In genomic region chr12:52391618-52392002, GRCh38 we compare ENCODE assay signal across 12 cellular contexts. TPM values are rescaled to one million over a fixed set of nuclear protein-coding genes. Genes with fewer than 3 reads are reported as not detected.
DNase-seq lines count a peak whose midpoint lies in the region; ATAC-seq and TF ChIP-seq lines count a peak whose summit lies in the region.
"Had no signal": no experiment of that assay in that cellular context is flagged by ENCODE, and none has a peak within 500 bp of the region (broad histone marks: within the 10 kb centered on the region; RNA-seq: fewer than 3 reads in every experiment).

No MANE protein-coding gene starts in this region.

- H3K36me3 Mint-ChIP-seq in activated CD4-positive, alpha-beta T cell treated with anti-CD3 and anti-CD28 coated beads, Interleukin-2, amount 10 ng/mL, durations not matched to agents 24 days and 14 days (ENCODE audit: low read depth): no peaks in the 10 kb centered on the region
- H3K36me3 Mint-ChIP-seq: stimulated activated effector memory CD8-positive, alpha-beta T cell treated with anti-CD3 and anti-CD28 coated beads, Interleukin-12 subunit alpha, Interleukin-12 subunit beta, amount 100 ng/mL, for 72 hours had no signal

- H3K4me3 ChIP-seq in MM.1S (ENCODE audit: low read length): no peak overlapping the region

- no peaks in the 10 kb centered on the region for H3K9me3 ChIP-seq in MM.1S (replicated peaks; ENCODE audit: insufficient read depth, low read length)

- no peaks in the 10 kb centered on the region for H3K9me3 Mint-ChIP-seq in activated CD4-positive, alpha-beta T cell treated with anti-CD3 and anti-CD28 coated beads, Interleukin-2, amount 10 ng/mL, durations not matched to agents 24 days and 14 days
- H3K9me3 Mint-ChIP-seq: activated naive CD4-positive, alpha-beta T cell treated with anti-CD3 and anti-CD28 coated beads for 36 hours; stimulated activated effector memory CD8-positive, alpha-beta T cell treated with anti-CD3 and anti-CD28 coated beads, Interleukin-12 subunit alpha, Interleukin-12 subunit beta, amount 100 ng/mL, for 72 hours had no signal

- H3K9me2 ChIP-seq in MM.1S (replicated peaks; ENCODE audit: insufficient read depth, low read length): no peaks in the 10 kb centered on the region

- H2AFZ ChIP-seq in MM.1S (ENCODE audit: low read length): no peak overlapping the region

- H3K9ac ChIP-seq in MM.1S (ENCODE audit: low read length): no peak overlapping the region

- no peak for TF ChIP-seq EP300 in Ishikawa (IDR thresholded peaks at IDR 0.05; ENCODE audit: borderline replicate concordance)

- TF ChIP-seq CTCF in MM.1S (IDR thresholded peaks at IDR 0.05; ENCODE audit: low read length): no peak

- peaks cover 63% of the 10 kb centered on the region for H3K27me3 ChIP-seq in MM.1S (replicated peaks; ENCODE audit: insufficient read depth, low read length)

- no peak overlapping the region for H3K4me2 ChIP-seq in MM.1S (ENCODE audit: low read depth, low read length)

- H3K4me1 Mint-ChIP-seq in activated CD4-positive, alpha-beta T cell treated with anti-CD3 and anti-CD28 coated beads, Interleukin-2, amount 10 ng/mL, durations not matched to agents 24 days and 14 days: no peaks in the 10 kb centered on the region
- H3K4me1 Mint-ChIP-seq: stimulated activated effector memory CD8-positive, alpha-beta T cell treated with anti-CD3 and anti-CD28 coated beads, Interleukin-12 subunit alpha, Interleukin-12 subunit beta, amount 100 ng/mL, for 72 hours had no signal

- no peaks in the 10 kb centered on the region for H3K4me1 ChIP-seq in MM.1S (ENCODE audit: low read length)

- peaks cover 4% of the 10 kb centered on the region for H3K27me3 Mint-ChIP-seq in activated CD4-positive, alpha-beta T cell treated with anti-CD3 and anti-CD28 coated beads, Interleukin-2, amount 10 ng/mL, durations not matched to agents 24 days and 14 days

- DNase-seq in SHP77 (lab: John Stamatoyannopoulos, UW): peak; percentile 62 to 79
- DNase-seq in left cardiac atrium: peak; percentile 57
- peak; percentile 73 for DNase-seq in superior temporal gyrus (ENCODE audit: extremely low spot score)
- no peak for DNase-seq in NCI-H82 (lab: John Stamatoyannopoulos, UW)
- DNase-seq in MM.1S: no peak
- no peak for DNase-seq in activated CD4-positive, alpha-beta T cell treated with anti-CD3 and anti-CD28 coated beads, Interleukin-2, amount 10 ng/mL, durations not matched to agents 24 days and 14 days
- DNase-seq: HCEC 1CT had no signal

- no peaks in the 10 kb centered on the region for H3F3A ChIP-seq in MM.1S (ENCODE audit: insufficient read depth, low read length)

- H3K79me2 ChIP-seq in MM.1S (ENCODE audit: low read length): no peaks in the 10 kb centered on the region

- no peaks in the 10 kb centered on the region for H4K20me1 ChIP-seq in MM.1S (ENCODE audit: insufficient read depth, low read length)

- intact Hi-C loops in left cardiac atrium (cut with DNase I): loop anchor here in 1 of 2 donors (5.0 kb wide), 1 partner anchor 486 kb away; no protein-coding TSS in a partner anchor
- intact Hi-C loops in activated CD4-positive, alpha-beta T cell treated with anti-CD3 and anti-CD28 coated beads, Interleukin-2, amount 10 ng/mL, durations not matched to agents 24 days and 14 days (cut with micrococcal nuclease): no loop called here

- TF ChIP-seq RAD21 in Ishikawa (IDR thresholded peaks at IDR 0.05; ENCODE audit: low read depth): no peak

- H3K4me3 Mint-ChIP-seq in activated CD4-positive, alpha-beta T cell treated with anti-CD3 and anti-CD28 coated beads, Interleukin-2, amount 10 ng/mL, durations not matched to agents 24 days and 14 days: no peak overlapping the region
- H3K4me3 Mint-ChIP-seq: activated naive CD4-positive, alpha-beta T cell treated with anti-CD3 and anti-CD28 coated beads for 36 hours; stimulated activated effector memory CD8-positive, alpha-beta T cell treated with anti-CD3 and anti-CD28 coated beads, Interleukin-12 subunit alpha, Interleukin-12 subunit beta, amount 100 ng/mL, for 72 hours had no signal

- H3K27ac Mint-ChIP-seq in activated CD4-positive, alpha-beta T cell treated with anti-CD3 and anti-CD28 coated beads, Interleukin-2, amount 10 ng/mL, durations not matched to agents 24 days and 14 days: no peak overlapping the region
- H3K27ac Mint-ChIP-seq: activated naive CD4-positive, alpha-beta T cell treated with anti-CD3 and anti-CD28 coated beads for 36 hours; stimulated activated effector memory CD8-positive, alpha-beta T cell treated with anti-CD3 and anti-CD28 coated beads, Interleukin-12 subunit alpha, Interleukin-12 subunit beta, amount 100 ng/mL, for 72 hours had no signal

- no peaks in the 10 kb centered on the region for H3K36me3 ChIP-seq in MM.1S (replicated peaks; ENCODE audit: insufficient read depth, low read length)

- no peak overlapping the region for H3K27ac ChIP-seq in MM.1S (ENCODE audit: low read length)

- ATAC-seq in left cardiac atrium (peak; percentile 55 to 96), GM18519 (IDR thresholded peaks at IDR 0.05; ENCODE audit: low FRiP score, unreplicated experiment) (no peak)
- ATAC-seq: stimulated activated effector memory CD8-positive, alpha-beta T cell treated with anti-CD3 and anti-CD28 coated beads, Interleukin-12 subunit alpha, Interleukin-12 subunit beta, amount 100 ng/mL, for 72 hours had no signal

TF ChIP-seq in Ishikawa, 13 proteins besides CTCF, POLR2A, EP300 and RAD21:
- TF ChIP-seq NFIC (IDR thresholded peaks at IDR 0.05) (peak; percentile 64), TAF1 (IDR thresholded peaks at IDR 0.05; ENCODE audit: low read depth) (no peak), CEBPB (IDR thresholded peaks at IDR 0.05) (no peak), TEAD4 (IDR thresholded peaks at IDR 0.05) (no peak), FOXM1 (IDR thresholded peaks at IDR 0.05; ENCODE audit: borderline replicate concordance, low read depth) (no peak), YY1 (IDR thresholded peaks at IDR 0.05; ENCODE audit: low read depth) (no peak), USF1 (IDR thresholded peaks at IDR 0.05) (no peak), REST (IDR thresholded peaks at IDR 0.05; ENCODE audit: low read depth) (no peak), CREB1 (IDR thresholded peaks at IDR 0.05; ENCODE audit: low read depth) (no peak), EGR1 (IDR thresholded peaks at IDR 0.05) (no peak), ZBTB7A (IDR thresholded peaks at IDR 0.05; ENCODE audit: low read depth) (no peak), MAX (IDR thresholded peaks at IDR 0.05) (peak; percentile 73), TCF12 (IDR thresholded peaks at IDR 0.05; ENCODE audit: low read depth) (no peak)

RNA-seq across cellular contexts. Expression of gene KRT84, which starts 6.2 kb away (rescaled TPM):
- not detected for total RNA-seq in left cardiac atrium
- total RNA-seq in activated CD4-positive, alpha-beta T cell treated with anti-CD3 and anti-CD28 coated beads, Interleukin-2, amount 10 ng/mL, durations not matched to agents 24 days and 14 days: not detected in 2 replicates
- total RNA-seq: activated naive CD4-positive, alpha-beta T cell treated with anti-CD3 and anti-CD28 coated beads for 36 hours; T-helper 2 cell treated with Interferon-gamma antibody and Interleukin-4, amounts not matched to agents 100 ng/mL and 5 ng/mL, for 36 hours had no signal

RNA-seq across cellular contexts. Expression of gene KRT82, which starts 14.5 kb away (rescaled TPM):
- not detected for total RNA-seq in left cardiac atrium
- not detected in 2 replicates for total RNA-seq in activated CD4-positive, alpha-beta T cell treated with anti-CD3 and anti-CD28 coated beads, Interleukin-2, amount 10 ng/mL, durations not matched to agents 24 days and 14 days
- total RNA-seq: activated naive CD4-positive, alpha-beta T cell treated with anti-CD3 and anti-CD28 coated beads for 36 hours; T-helper 2 cell treated with Interferon-gamma antibody and Interleukin-4, amounts not matched to agents 100 ng/mL and 5 ng/mL, for 36 hours had no signal

RNA-seq across cellular contexts. Expression of gene KRT85, which starts 24.3 kb away (rescaled TPM):
- total RNA-seq in left cardiac atrium: not detected
- not detected in 2 replicates for total RNA-seq in activated CD4-positive, alpha-beta T cell treated with anti-CD3 and anti-CD28 coated beads, Interleukin-2, amount 10 ng/mL, durations not matched to agents 24 days and 14 days
- total RNA-seq: activated naive CD4-positive, alpha-beta T cell treated with anti-CD3 and anti-CD28 coated beads for 36 hours; T-helper 2 cell treated with Interferon-gamma antibody and Interleukin-4, amounts not matched to agents 100 ng/mL and 5 ng/mL, for 36 hours had no signal

RNA-seq across cellular contexts. Expression of gene KRT75, which starts 42.6 kb away (rescaled TPM):
- total RNA-seq in left cardiac atrium: not detected
- total RNA-seq in activated CD4-positive, alpha-beta T cell treated with anti-CD3 and anti-CD28 coated beads, Interleukin-2, amount 10 ng/mL, durations not matched to agents 24 days and 14 days: not detected in 2 replicates
- total RNA-seq: activated naive CD4-positive, alpha-beta T cell treated with anti-CD3 and anti-CD28 coated beads for 36 hours; T-helper 2 cell treated with Interferon-gamma antibody and Interleukin-4, amounts not matched to agents 100 ng/mL and 5 ng/mL, for 36 hours had no signal

Comparison
In these comparisons a context has a peak if more than half of its experiments do, and no peak if none do; other contexts are left out.
1. DNase-seq: peak in SHP77 (2 of 2), left cardiac atrium (single experiment) and superior temporal gyrus (single experiment); none in NCI-H82 (single experiment), MM.1S (single experiment) and activated CD4-positive, alpha-beta T cell treated with anti-CD3 and anti-CD28 coated beads, Interleukin-2, amount 10 ng/mL, durations not matched to agents 24 days and 14 days (single experiment).